ENCODE assay signal across 11 cellular contexts in genomic region chr12:55718650-55719275, GRCh38. TPM values are rescaled to one million over a fixed set of nuclear protein-coding genes. Genes with fewer than 3 reads are reported as not detected.
A peak's percentile ranks its signal among the peaks of the same experiment; 100 is the strongest.
DNase-seq lines count a peak whose midpoint lies in the region; ATAC-seq lines count a peak whose summit lies in the region.
"Had no signal": no experiment of that assay in that cellular context is flagged by ENCODE, and none has a peak within 500 bp of the region (broad histone marks: within the 10 kb centered on the region; RNA-seq: fewer than 3 reads in every experiment).

No MANE protein-coding gene starts in this region.

- peaks cover 16% of the 10 kb centered on the region for H3K36me3 ChIP-seq in HUES6 (ENCODE audit: control insufficient read depth, insufficient read depth, low read length)

- no peaks in the 10 kb centered on the region for H3K27me3 ChIP-seq in HUES6 (ENCODE audit: control insufficient read depth, insufficient read depth, low read length)

- no peak overlapping the region for H3K27ac ChIP-seq in HUES6 (ENCODE audit: low read depth, low read length)
- H3K27ac ChIP-seq: HL-60 had no signal

- peaks cover 24% of the 10 kb centered on the region for H3K4me1 ChIP-seq in HUES6 (ENCODE audit: control insufficient read depth, insufficient read depth, low read length)

- H3K4me1 Mint-ChIP-seq in activated T-helper 17 cell treated with anti-CD3 and anti-CD28 coated beads, Interleukin-2, amount 50 U/mL, for 72 hours = peaks cover 23% of the 10 kb centered on the region
- peaks cover 38% of the 10 kb centered on the region for H3K4me1 Mint-ChIP-seq in stimulated activated memory B cell treated with anti-CD40 and anti-IgM and Interleukin-4, amounts not matched to agents 10 μg/mL and 1 μg/mL and 100 μg/mL, for 72 hours

- H3K27ac Mint-ChIP-seq in activated T-helper 17 cell treated with anti-CD3 and anti-CD28 coated beads, Interleukin-2, amount 50 U/mL, for 72 hours = no peak overlapping the region
- peak overlapping the region; percentile 25 for H3K27ac Mint-ChIP-seq in stimulated activated memory B cell treated with anti-CD40 and anti-IgM and Interleukin-4, amounts not matched to agents 10 μg/mL and 1 μg/mL and 100 μg/mL, for 72 hours

- no peaks in the 10 kb centered on the region for H3K27me3 Mint-ChIP-seq in activated T-helper 17 cell treated with anti-CD3 and anti-CD28 coated beads, Interleukin-2, amount 50 U/mL, for 72 hours
- H3K27me3 Mint-ChIP-seq in stimulated activated memory B cell treated with anti-CD40 and anti-IgM and Interleukin-4, amounts not matched to agents 10 μg/mL and 1 μg/mL and 100 μg/mL, for 72 hours = no peaks in the 10 kb centered on the region

- H3K9me3 Mint-ChIP-seq in activated T-helper 17 cell treated with anti-CD3 and anti-CD28 coated beads, Interleukin-2, amount 50 U/mL, for 72 hours = no peaks in the 10 kb centered on the region
- no peaks in the 10 kb centered on the region for H3K9me3 Mint-ChIP-seq in stimulated activated memory B cell treated with anti-CD40 and anti-IgM and Interleukin-4, amounts not matched to agents 10 μg/mL and 1 μg/mL and 100 μg/mL, for 72 hours

- H3K4me3 Mint-ChIP-seq in activated T-helper 17 cell treated with anti-CD3 and anti-CD28 coated beads, Interleukin-2, amount 50 U/mL, for 72 hours = peak overlapping the region; percentile 94
- no peak overlapping the region for H3K4me3 Mint-ChIP-seq in stimulated activated memory B cell treated with anti-CD40 and anti-IgM and Interleukin-4, amounts not matched to agents 10 μg/mL and 1 μg/mL and 100 μg/mL, for 72 hours

- no peak for ATAC-seq in activated T-helper 17 cell treated with anti-CD3 and anti-CD28 coated beads, Interleukin-2, amount 50 U/mL, for 72 hours (replicated peaks)
- ATAC-seq in stimulated activated memory B cell treated with anti-CD40 and anti-IgM and Interleukin-4, amounts not matched to agents 10 μg/mL and 1 μg/mL and 100 μg/mL, for 72 hours = no peak
- ATAC-seq in GM19328 (IDR thresholded peaks at IDR 0.05; ENCODE audit: unreplicated experiment) = no peak

- H3K4me3 ChIP-seq in HUES6 (ENCODE audit: low read depth, low read length) = 0 out of 2 replicates have a peak overlapping the region, but pooled peaks have one; percentile 37
- 0 out of 2 replicates have a peak overlapping the region, but pooled peaks have one; percentile 11 for H3K4me3 ChIP-seq in iPS-18c (ENCODE audit: insufficient read depth, low read depth, low read length)

- no peaks in the 10 kb centered on the region for H3K9me3 ChIP-seq in HUES6 (ENCODE audit: control insufficient read depth, insufficient read depth, low read depth, low read length)
- no peaks in the 10 kb centered on the region for H3K9me3 ChIP-seq in iPS-18c (ENCODE audit: control insufficient read depth, insufficient read depth, low read length)

- H3K36me3 Mint-ChIP-seq in activated T-helper 17 cell treated with anti-CD3 and anti-CD28 coated beads, Interleukin-2, amount 50 U/mL, for 72 hours (ENCODE audit: low read depth) = peaks cover 18% of the 10 kb centered on the region
- no peaks in the 10 kb centered on the region for H3K36me3 Mint-ChIP-seq in stimulated activated memory B cell treated with anti-CD40 and anti-IgM and Interleukin-4, amounts not matched to agents 10 μg/mL and 1 μg/mL and 100 μg/mL, for 72 hours

- no peak for DNase-seq in NCI-H1436 (lab: John Stamatoyannopoulos, UW)
- no peak for DNase-seq in AG08396 (ENCODE audit: low spot score)
- no peak for DNase-seq in retina
- DNase-seq: activated CD4-positive, alpha-beta T cell treated with anti-CD3 and anti-CD28 coated beads for 4 hours; SHP77 treated with DMSO at 0.1 percent for 48 hours had no signal

- H3K9ac ChIP-seq in HUES6 (ENCODE audit: low read length) = peak overlapping the region; percentile 1

RNA-seq across cellular contexts. Expression of gene RDH5, which starts 1.4 kb away (rescaled TPM):
- 10 to 100 TPM; 13.0 to 13.5 TPM for total RNA-seq in activated T-helper 17 cell treated with anti-CD3 and anti-CD28 coated beads, Interleukin-2, amount 50 U/mL, for 72 hours

RNA-seq across cellular contexts. Expression of gene BLOC1S1, which starts 2.9 kb away (rescaled TPM):
- 100 to 1,000 TPM; 104 to 118 TPM for total RNA-seq in activated T-helper 17 cell treated with anti-CD3 and anti-CD28 coated beads, Interleukin-2, amount 50 U/mL, for 72 hours

RNA-seq across cellular contexts. Expression of gene CD63, which starts 10.0 kb away (rescaled TPM):
- total RNA-seq in activated T-helper 17 cell treated with anti-CD3 and anti-CD28 coated beads, Interleukin-2, amount 50 U/mL, for 72 hours = 100 to 1,000 TPM; 211 to 237 TPM

RNA-seq across cellular contexts. Expression of gene ITGA7, which starts 11.1 kb away (rescaled TPM):
- 1 to 10 TPM; 3.2 to 8.7 TPM for total RNA-seq in activated T-helper 17 cell treated with anti-CD3 and anti-CD28 coated beads, Interleukin-2, amount 50 U/mL, for 72 hours

RNA-seq across cellular contexts. Expression of gene GDF11, which starts 24.2 kb away (rescaled TPM):
- total RNA-seq in activated T-helper 17 cell treated with anti-CD3 and anti-CD28 coated beads, Interleukin-2, amount 50 U/mL, for 72 hours = 10 to 100 TPM in 1 of 2 donors, 1 to 10 TPM in 1; 7.4 to 14.1 TPM
